In the genomic region with DNA sequence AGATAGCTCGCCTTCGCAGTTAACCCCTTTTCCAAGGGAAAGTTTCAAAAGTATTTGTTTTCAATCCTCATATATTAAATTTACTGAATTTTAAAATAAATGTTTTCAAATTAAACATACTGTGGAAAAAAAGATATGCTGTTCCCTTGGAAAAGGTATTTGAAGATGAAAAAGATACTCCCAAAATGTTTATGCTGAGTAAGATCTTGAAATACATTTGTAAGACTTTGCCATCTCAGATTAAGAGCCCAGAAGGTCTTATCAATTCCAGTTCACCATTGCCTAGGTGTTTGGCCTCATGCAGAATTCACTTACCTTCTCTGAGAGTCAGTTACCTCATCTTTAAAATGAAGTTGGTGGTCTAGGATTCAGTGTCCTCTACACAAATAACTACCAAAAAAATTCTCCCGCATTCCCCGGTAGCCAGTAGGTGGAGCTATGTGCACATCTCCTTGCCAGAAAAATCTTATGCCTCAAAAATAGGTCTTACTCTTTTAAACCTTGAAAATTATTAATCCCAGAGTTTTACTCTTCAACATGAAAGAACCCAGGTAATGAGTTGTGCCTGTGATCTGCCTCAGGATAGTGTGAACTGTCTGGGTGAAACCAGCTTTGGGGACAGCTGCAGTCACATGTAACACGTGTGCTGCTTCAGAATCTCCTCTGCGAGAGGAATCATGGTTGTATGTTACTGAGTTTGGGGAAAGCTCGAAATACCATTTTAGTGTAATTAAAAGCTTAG, we compare ENCODE assay signal across 8 cellular contexts.
DNase-seq lines count a peak whose midpoint lies in the region; ATAC-seq and TF ChIP-seq lines count a peak whose summit lies in the region.

No MANE protein-coding gene starts in this region.

- H3K27me3 Mint-ChIP-seq in activated CD8-positive, alpha-beta memory T cell treated with anti-CD3 and anti-CD28 coated beads, Interleukin-2, amount 10 ng/mL, durations not matched to agents 7 days and 5 days, result no peaks in the 10 kb centered on the region
- no peaks in the 10 kb centered on the region for H3K27me3 Mint-ChIP-seq in stimulated activated memory B cell treated with anti-CD40 and anti-IgM and Interleukin-4, amounts not matched to agents 10 μg/mL and 1 μg/mL and 100 μg/mL, for 72 hours

- H3K27me3 ChIP-seq in esophagus squamous epithelium, result no peaks in the 10 kb centered on the region
- H3K27me3 ChIP-seq in neuronal stem cell (ENCODE audit: control insufficient read depth in 3 of 3, insufficient read depth in 3 of 3, low read depth in 1 of 3, low read length in 3 of 3), result peaks cover 0 to 1% (median 0%) of the 10 kb centered on the region in 3 experiments

- TF ChIP-seq CTCF in GM12873 (IDR thresholded peaks at IDR 0.05; ENCODE audit: insufficient read depth, low read depth, low read length, missing control alignments) (peak; percentile 83), esophagus squamous epithelium (IDR thresholded peaks at IDR 0.05) (peak; percentile 44 to 80 (median 72))

- no peak overlapping the region for H2BK12ac ChIP-seq in neuronal stem cell (ENCODE audit: low read length)

- no peak overlapping the region for H3K4me2 ChIP-seq in neuronal stem cell (ENCODE audit: insufficient read depth, low read length, poor library complexity, severe bottlenecking)

- H3K4me3 Mint-ChIP-seq in activated CD8-positive, alpha-beta memory T cell treated with anti-CD3 and anti-CD28 coated beads, Interleukin-2, amount 10 ng/mL, durations not matched to agents 7 days and 5 days, result no peak overlapping the region
- H3K4me3 Mint-ChIP-seq in stimulated activated memory B cell treated with anti-CD40 and anti-IgM and Interleukin-4, amounts not matched to agents 10 μg/mL and 1 μg/mL and 100 μg/mL, for 72 hours, result no peak overlapping the region

- H3K36me3 Mint-ChIP-seq in activated CD8-positive, alpha-beta memory T cell treated with anti-CD3 and anti-CD28 coated beads, Interleukin-2, amount 10 ng/mL, durations not matched to agents 7 days and 5 days, result peaks cover 2% of the 10 kb centered on the region
- H3K36me3 Mint-ChIP-seq in stimulated activated memory B cell treated with anti-CD40 and anti-IgM and Interleukin-4, amounts not matched to agents 10 μg/mL and 1 μg/mL and 100 μg/mL, for 72 hours, result peaks cover 57% of the 10 kb centered on the region

- no peak overlapping the region for H2BK120ac ChIP-seq in neuronal stem cell (ENCODE audit: low read depth, low read length)

- no peak overlapping the region for H3K14ac ChIP-seq in neuronal stem cell (ENCODE audit: low read length)

- no peaks in the 10 kb centered on the region for H3K79me1 ChIP-seq in neuronal stem cell (ENCODE audit: low read depth, low read length)

- 63 to 68% methylated on average over 7 of the region's 7 CpGs for WGBS in esophagus squamous epithelium, 2 donors
- WGBS in neuronal stem cell (ENCODE audit: extremely low coverage in 2 of 2, insufficient read length in 2 of 2, insufficient replicate concordance in 1 of 2), 2 donors, result no CpG with 5 or more reads among the region's 7 CpGs

- H2AFZ ChIP-seq in neuronal stem cell (ENCODE audit: low read length), result no peak overlapping the region

- H3K9me3 Mint-ChIP-seq in activated CD8-positive, alpha-beta memory T cell treated with anti-CD3 and anti-CD28 coated beads, Interleukin-2, amount 10 ng/mL, durations not matched to agents 7 days and 5 days (ENCODE audit: low read depth), result no peaks in the 10 kb centered on the region
- H3K9me3 Mint-ChIP-seq in stimulated activated memory B cell treated with anti-CD40 and anti-IgM and Interleukin-4, amounts not matched to agents 10 μg/mL and 1 μg/mL and 100 μg/mL, for 72 hours, result no peaks in the 10 kb centered on the region

- H3K27ac Mint-ChIP-seq in activated CD8-positive, alpha-beta memory T cell treated with anti-CD3 and anti-CD28 coated beads, Interleukin-2, amount 10 ng/mL, durations not matched to agents 7 days and 5 days, result no peak overlapping the region
- H3K27ac Mint-ChIP-seq in stimulated activated memory B cell treated with anti-CD40 and anti-IgM and Interleukin-4, amounts not matched to agents 10 μg/mL and 1 μg/mL and 100 μg/mL, for 72 hours, result no peak overlapping the region

- H3K4me3 ChIP-seq in esophagus squamous epithelium (no peak overlapping the region), neuronal stem cell (ENCODE audit: low read length in 2 of 2) (no peak overlapping the region)

- no peaks in the 10 kb centered on the region for H3K9me3 ChIP-seq in esophagus squamous epithelium
- H3K9me3 ChIP-seq in neuronal stem cell (replicated peaks in 1 of 2; ENCODE audit: control insufficient read depth in 2 of 2, insufficient read depth in 1 of 2, low read depth in 1 of 2, low read length in 2 of 2), result no peaks in the 10 kb centered on the region

- no peak overlapping the region for H2AK5ac ChIP-seq in neuronal stem cell (ENCODE audit: low read depth, low read length)

- H2BK15ac ChIP-seq in neuronal stem cell (ENCODE audit: low read length), result no peak overlapping the region

- peaks cover 30 to 100% (median 39%) of the 10 kb centered on the region in 3 donors for H3K36me3 ChIP-seq in esophagus squamous epithelium
- peaks cover 51 to 97% of the 10 kb centered on the region in 2 donors for H3K36me3 ChIP-seq in neuronal stem cell (replicated peaks in 1 of 2; ENCODE audit: control insufficient read depth in 2 of 2, insufficient read depth in 2 of 2, low read length in 2 of 2)

- intact Hi-C loops in esophagus squamous epithelium (cut with DNase I), result loop anchor here (5.0 to 10.0 kb wide), 2 partner anchors 55 to 283 kb away; no protein-coding TSS in a partner anchor

- no peak overlapping the region for H3K18ac ChIP-seq in neuronal stem cell (ENCODE audit: low read length)

- no peaks in the 10 kb centered on the region for H3K4me1 ChIP-seq in esophagus squamous epithelium
- no peaks in the 10 kb centered on the region for H3K4me1 ChIP-seq in neuronal stem cell (ENCODE audit: control insufficient read depth in 2 of 2, insufficient read depth in 1 of 2, low read depth in 1 of 2, low read length in 2 of 2)

- TF ChIP-seq POLR2A in esophagus squamous epithelium (IDR thresholded peaks at IDR 0.05), result no peak

- no peak overlapping the region for H3K9ac ChIP-seq in neuronal stem cell (ENCODE audit: low read depth, low read length, poor library complexity)

- CTCF ChIA-PET in activated CD8-positive, alpha-beta memory T cell treated with anti-CD3 and anti-CD28 coated beads, Interleukin-2, amount 10 ng/mL, durations not matched to agents 7 days and 5 days (lab: Charles Lee), result interaction anchor here (0.9 to 2.2 kb wide), 9 partner anchors 9 to 338 kb away, joined by 3 to 11 read pairs (median 4); partner anchors contain the start of gene ERCC4

- H4K91ac ChIP-seq in neuronal stem cell (ENCODE audit: low read depth, low read length, poor library complexity), result no peak overlapping the region

- peak; percentile 56 for DNase-seq in AG08395 (ENCODE audit: low spot score)
- peak; percentile 31 for DNase-seq in NCI-H345 (lab: John Stamatoyannopoulos, UW)
- peak; percentile 67 for DNase-seq in activated CD8-positive, alpha-beta memory T cell treated with anti-CD3 and anti-CD28 coated beads, Interleukin-2, amount 10 ng/mL, durations not matched to agents 7 days and 5 days
- no peak for DNase-seq in esophagus squamous epithelium (lab: John Stamatoyannopoulos, UW)
- DNase-seq in neuronal stem cell (ENCODE audit: low spot score), result peak; percentile 12
- DNase-seq in ureter (ENCODE audit: low spot score), result peak; percentile 50

- H3K23ac ChIP-seq in neuronal stem cell (ENCODE audit: low read depth, low read length, poor library complexity), result no peak overlapping the region

- peak; percentile 36 for ATAC-seq in activated CD8-positive, alpha-beta memory T cell treated with anti-CD3 and anti-CD28 coated beads, Interleukin-2, amount 10 ng/mL, durations not matched to agents 7 days and 5 days
- no peak for ATAC-seq in stimulated activated memory B cell treated with anti-CD40 and anti-IgM and Interleukin-4, amounts not matched to agents 10 μg/mL and 1 μg/mL and 100 μg/mL, for 72 hours

- no peaks in the 10 kb centered on the region for H3K4me1 Mint-ChIP-seq in activated CD8-positive, alpha-beta memory T cell treated with anti-CD3 and anti-CD28 coated beads, Interleukin-2, amount 10 ng/mL, durations not matched to agents 7 days and 5 days
- no peaks in the 10 kb centered on the region for H3K4me1 Mint-ChIP-seq in stimulated activated memory B cell treated with anti-CD40 and anti-IgM and Interleukin-4, amounts not matched to agents 10 μg/mL and 1 μg/mL and 100 μg/mL, for 72 hours

- H3K27ac ChIP-seq in esophagus squamous epithelium (no peak overlapping the region), neuronal stem cell (replicated peaks; ENCODE audit: low read length) (no peak overlapping the region)

- H4K8ac ChIP-seq in neuronal stem cell (ENCODE audit: low read depth, low read length), result no peak overlapping the region

- H2BK5ac ChIP-seq in neuronal stem cell (ENCODE audit: low read length), result no peak overlapping the region

- no peak overlapping the region for H3K4ac ChIP-seq in neuronal stem cell (ENCODE audit: low read length)
